In the genomic region with DNA sequence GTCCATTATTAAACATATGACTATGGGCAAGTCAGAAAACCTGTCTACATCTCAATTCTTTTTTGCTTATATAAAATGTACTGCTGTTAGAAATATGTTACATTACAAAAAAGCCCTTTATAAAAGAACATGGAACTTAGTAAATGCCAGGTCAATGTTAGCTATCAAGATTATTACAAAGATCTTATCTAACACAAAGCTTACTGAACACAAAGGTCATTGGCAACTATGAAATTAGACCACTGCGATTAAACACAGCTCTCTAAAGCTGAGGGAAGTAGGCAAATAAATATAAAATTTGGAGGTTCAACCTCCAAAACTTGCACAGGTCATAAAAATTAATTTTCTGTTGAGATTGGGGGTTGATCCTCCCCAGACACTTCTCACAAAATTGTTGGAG, we compare ENCODE assay signal across 33 cellular contexts.
"Had no signal": no experiment of that assay in that cellular context is flagged by ENCODE, and none has a peak within 500 bp of the region (broad histone marks: within the 10 kb centered on the region; RNA-seq: fewer than 3 reads in every experiment).

No MANE protein-coding gene starts in this region.

- H3K27ac ChIP-seq: KMS-11 had no signal

- H3K4me2 ChIP-seq: KMS-11 had no signal

- H3K9ac ChIP-seq: KMS-11 had no signal

- H3K9me3 ChIP-seq: MG63 had no signal

- H3K27me3 ChIP-seq: MG63 had no signal

- H3K4me3 ChIP-seq: MG63 had no signal

- H3K36me3 ChIP-seq: MG63 had no signal

- DNase-seq: Karpas-422, Kasumi-1, KBM-7, KG1, MG63, MM.1S, MV-4-11, NCI-H1048, NCI-H1092, NCI-H1092 treated with DMSO at 0.1 percent for 48 hours, NCI-H1105, NCI-H1105 treated with DMSO at 0.1 percent for 48 hours, NCI-H1417, NCI-H1417 treated with DMSO at 0.1 percent for 48 hours, NCI-H1436, NCI-H1436 treated with DMSO at 0.1 percent for 48 hours, NCI-H146, NCI-H1694, NCI-H1694 treated with DMSO at 0.1 percent for 48 hours, NCI-H187, NCI-H187 treated with DMSO at 0.1 percent for 48 hours, NCI-H1930, NCI-H2029, NCI-H2029 treated with DMSO at 0.1 percent for 48 hours, NCI-H2081, NCI-H2081 treated with DMSO at 0.1 percent for 48 hours, NCI-H2107, NCI-H2171, NCI-H2171 treated with DMSO at 0.1 percent for 48 hours, NCI-H2227 treated with DMSO at 0.1 percent for 48 hours, NCI-H226, NCI-H345 had no signal
